20 cellular contexts compared by ENCODE assay signal in the genomic region with DNA sequence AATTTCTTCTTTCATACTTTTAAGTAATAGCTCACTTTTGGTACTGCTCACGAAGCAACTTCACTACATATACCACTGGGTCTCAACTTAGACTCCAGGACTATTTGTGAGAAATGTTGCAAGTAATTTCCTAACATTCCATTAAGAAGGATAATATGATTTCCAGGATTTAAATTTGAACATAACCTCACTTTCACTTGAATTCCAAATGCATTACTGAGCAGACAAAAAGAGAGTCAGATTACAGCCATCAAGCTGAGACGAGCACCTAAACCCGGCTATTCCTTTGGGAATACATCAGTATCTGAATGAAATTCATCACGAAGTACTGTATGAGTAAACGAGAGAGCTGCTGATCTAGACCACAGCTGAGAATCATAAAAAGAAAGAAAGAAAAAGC. TPM values are rescaled to one million over a fixed set of nuclear protein-coding genes. Genes with fewer than 3 reads are reported as not detected.
DNase-seq lines count a peak whose midpoint lies in the region; ATAC-seq and TF ChIP-seq lines count a peak whose summit lies in the region.
"Had no signal": no experiment of that assay in that cellular context is flagged by ENCODE, and none has a peak within 500 bp of the region (broad histone marks: within the 10 kb centered on the region; RNA-seq: fewer than 3 reads in every experiment).

No MANE protein-coding gene starts in this region.

- no TSS peak for BruUV-seq in mammary epithelial cell (replicated peaks; lab: Mats Ljungman, UMichigan)

- no peaks in the 10 kb centered on the region for H3K9me3 ChIP-seq in mammary epithelial cell (replicated peaks; ENCODE audit: insufficient read depth, low read length)
- H3K9me3 ChIP-seq: right lobe of liver, stomach had no signal

- in situ Hi-C loops in mammary epithelial cell (cut with MboI; ENCODE audit: low sequenced_read_pairs in 2 of 2): no loop called here

- no peak overlapping the region for H2AFZ ChIP-seq in mammary epithelial cell (ENCODE audit: low read depth, low read length)

- no peak overlapping the region for H3K9ac ChIP-seq in mammary epithelial cell (ENCODE audit: insufficient read depth, low read length)

- H3K4me2 ChIP-seq in mammary epithelial cell (ENCODE audit: insufficient read depth, low read depth, low read length): peak overlapping the region; percentile 36

- CTCF ChIA-PET in mammary epithelial cell (lab: Charles Lee; ENCODE audit: low non-redundant PET): no interaction called here

- no peak overlapping the region for H3K4me3 ChIP-seq in mammary epithelial cell (replicated peaks in 1 of 3; ENCODE audit: insufficient read depth in 1 of 3, low read depth in 2 of 3, low read length in 3 of 3)
- H3K4me3 ChIP-seq: right lobe of liver, stomach had no signal

- H3K27me3 ChIP-seq in mammary epithelial cell (ENCODE audit: insufficient read depth, low read length): no peaks in the 10 kb centered on the region
- H3K27me3 ChIP-seq: right lobe of liver, stomach had no signal

- H3K4me3 Mint-ChIP-seq in mesothelial cell of epicardium: no peak overlapping the region
- H3K4me3 Mint-ChIP-seq: activated naive CD8-positive, alpha-beta T cell treated with anti-CD3 and anti-CD28 coated beads, Interleukin-2, amount 10 ng/mL, durations not matched to agents 7 days and 5 days; CD4-positive, alpha-beta T cell; IgD-negative memory B cell; naive B cell had no signal

- no peaks in the 10 kb centered on the region for H3K4me1 ChIP-seq in mammary epithelial cell (ENCODE audit: insufficient read depth, low read length)
- H3K4me1 ChIP-seq: right lobe of liver, stomach had no signal

- H3K9me3 Mint-ChIP-seq in mesothelial cell of epicardium: no peaks in the 10 kb centered on the region
- H3K9me3 Mint-ChIP-seq: activated naive CD8-positive, alpha-beta T cell treated with anti-CD3 and anti-CD28 coated beads, Interleukin-2, amount 10 ng/mL, durations not matched to agents 7 days and 5 days; CD4-positive, alpha-beta T cell; IgD-negative memory B cell; naive B cell had no signal

- no peaks in the 10 kb centered on the region for H3K27me3 Mint-ChIP-seq in mesothelial cell of epicardium (ENCODE audit: low read depth)

- peak overlapping the region; percentile 73 for H3K27ac Mint-ChIP-seq in mesothelial cell of epicardium
- H3K27ac Mint-ChIP-seq: activated naive CD8-positive, alpha-beta T cell treated with anti-CD3 and anti-CD28 coated beads, Interleukin-2, amount 10 ng/mL, durations not matched to agents 7 days and 5 days; CD4-positive, alpha-beta T cell; IgD-negative memory B cell had no signal

- intact Hi-C loops in mammary epithelial cell (cut with micrococcal nuclease): no loop called here

- WGBS in mammary epithelial cell (ENCODE audit: low coverage, missing lambda C conversion rate): 57% methylated on average over 5 of the region's 5 CpGs

- peaks cover 19% of the 10 kb centered on the region for H3K4me1 Mint-ChIP-seq in mesothelial cell of epicardium
- H3K4me1 Mint-ChIP-seq: activated naive CD8-positive, alpha-beta T cell treated with anti-CD3 and anti-CD28 coated beads, Interleukin-2, amount 10 ng/mL, durations not matched to agents 7 days and 5 days; IgD-negative memory B cell; naive B cell had no signal

- ATAC-seq in GM19351 (IDR thresholded peaks at IDR 0.05; ENCODE audit: unreplicated experiment): no peak
- ATAC-seq: left cardiac atrium, right lobe of liver had no signal

- no peaks in the 10 kb centered on the region for H4K20me1 ChIP-seq in mammary epithelial cell (ENCODE audit: insufficient read depth, low read length)

- no peaks in the 10 kb centered on the region for H3K79me2 ChIP-seq in mammary epithelial cell (ENCODE audit: insufficient read depth, low read length)

- H3K36me3 Mint-ChIP-seq in mesothelial cell of epicardium: peaks cover 15% of the 10 kb centered on the region
- H3K36me3 Mint-ChIP-seq: activated naive CD8-positive, alpha-beta T cell treated with anti-CD3 and anti-CD28 coated beads, Interleukin-2, amount 10 ng/mL, durations not matched to agents 7 days and 5 days; IgD-negative memory B cell; naive B cell had no signal

- H3K27ac ChIP-seq in mammary epithelial cell (ENCODE audit: insufficient read depth, low read depth, low read length): no peak overlapping the region
- H3K27ac ChIP-seq: right lobe of liver, stomach had no signal

- H3K36me3 ChIP-seq in mammary epithelial cell (ENCODE audit: insufficient read depth, low read length): no peaks in the 10 kb centered on the region
- H3K36me3 ChIP-seq: right lobe of liver had no signal

- dilution Hi-C loops in mammary epithelial cell (cut with HindIII; ENCODE audit: low sequenced_read_pairs): no loop called here

- DNase-seq in AG20443 (ENCODE audit: low spot score) (peak; percentile 25), LHCN-M2 (ENCODE audit: low read depth) (peak; percentile 89), mammary epithelial cell (peak; percentile 17), mesothelial cell of epicardium (ENCODE audit: low spot score in 2 of 2, unreplicated experiment in 2 of 2) (no peak), SKM-1 (lab: John Stamatoyannopoulos, UW; ENCODE audit: unreplicated experiment) (no peak), nucleus accumbens (lab: John Stamatoyannopoulos, UW) (no peak)
- no peak for DNase-seq in activated effector memory CD4-positive, alpha-beta T cell treated with anti-CD3 and anti-CD28 coated beads, Interleukin-2, amount 50 U/mL, for 16 hours
- DNase-seq: activated CD8-positive, alpha-beta memory T cell treated with anti-CD3 and anti-CD28 coated beads, Interleukin-2, amount 50 U/mL, for 4 hours; activated naive CD8-positive, alpha-beta T cell treated with anti-CD3 and anti-CD28 coated beads, Interleukin-2, amount 10 ng/mL, durations not matched to agents 7 days and 5 days; CD4-positive, alpha-beta T cell; head of caudate nucleus; left cardiac atrium; naive B cell; NCI-H1105; NCI-H748 treated with DMSO at 0.1 percent for 48 hours; right lobe of liver; SIG-M5; stomach had no signal

- TF ChIP-seq CTCF in mammary epithelial cell (conservative IDR thresholded peaks at IDR 0.05 in 1 of 2, IDR thresholded peaks at IDR 0.05 in 1 of 2; ENCODE audit: extremely low read depth in 1 of 2, insufficient read depth in 1 of 2, low read depth in 1 of 2, low read length in 2 of 2) (no peak), mesothelial cell of epicardium (IDR thresholded peaks at IDR 0.05; ENCODE audit: unreplicated experiment) (no peak)

RNA-seq across cellular contexts. Expression of a gene that starts 47.3 kb away (rescaled TPM):
- total RNA-seq in LHCN-M2 (2014; rRNA removed) (16.6 and 20.4 TPM in 2 replicates), mammary epithelial cell (10 to 100 TPM in 1 of 2 donors, 1 to 10 TPM in 1; 4.4 to 26.3 TPM), mesothelial cell of epicardium (58.0 to 62.4 TPM (median 62.0 TPM) in 3 replicates)
- polyA plus RNA-seq in LHCN-M2 (2012): 1.2 TPM
- 1.6 TPM for polyA plus RNA-seq in mammary epithelial cell
- 1.6 TPM for polyA minus RNA-seq in mammary epithelial cell
- total RNA-seq: activated naive CD8-positive, alpha-beta T cell treated with anti-CD3 and anti-CD28 coated beads, Interleukin-2, amount 10 ng/mL, durations not matched to agents 7 days and 5 days had no signal
- polyA plus RNA-seq: IgD-negative memory B cell had no signal

Comparison
In these comparisons a context has a peak if more than half of its experiments do, and no peak if none do; other contexts are left out.
1. DNase-seq: peak in AG20443 (single experiment), LHCN-M2 (single experiment) and mammary epithelial cell (single experiment); none in mesothelial cell of epicardium (0 of 2), activated effector memory CD4-positive, alpha-beta T cell treated with anti-CD3 and anti-CD28 coated beads, Interleukin-2, amount 50 U/mL, for 16 hours (single experiment), SKM-1 (single experiment) and nucleus accumbens (0 of 56).